In the genomic region with DNA sequence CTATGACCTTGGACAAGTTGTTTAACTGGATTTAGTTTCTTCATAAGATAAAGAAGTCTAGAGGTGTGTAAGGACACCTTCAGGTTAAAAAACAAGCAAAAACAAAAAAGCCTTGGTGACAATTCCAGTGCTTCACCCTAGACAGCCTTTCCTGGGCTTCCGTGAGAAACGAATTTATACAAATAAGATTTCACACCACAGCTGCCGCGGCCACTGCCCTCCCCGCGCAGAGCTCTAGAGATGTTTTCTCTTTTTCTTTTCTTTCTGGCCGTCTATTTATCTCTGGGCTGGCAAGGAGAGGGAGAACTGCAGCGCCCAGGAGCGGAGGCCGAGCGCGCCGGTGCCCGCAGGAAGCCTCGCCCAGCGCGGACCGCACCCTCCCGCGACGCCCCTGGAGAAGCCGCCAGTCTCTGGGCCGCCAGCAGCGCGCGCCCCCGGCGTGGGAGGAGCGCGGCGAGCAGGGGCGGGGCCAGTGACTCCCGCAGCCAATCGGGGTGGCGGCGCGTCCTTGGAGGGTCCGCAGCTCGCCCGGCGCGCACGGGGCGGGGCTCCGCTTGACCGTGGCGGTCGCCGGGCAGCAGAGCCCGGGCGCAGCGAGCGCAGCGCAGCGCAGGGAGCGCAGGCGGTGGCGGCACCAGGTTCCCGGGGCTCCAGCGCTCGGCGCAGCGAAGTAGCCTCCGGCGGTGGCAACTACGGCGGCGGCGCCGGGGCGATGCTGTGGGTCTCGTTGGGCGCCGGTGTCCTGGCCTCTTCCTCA, we compare ENCODE assay signal across 8 cellular contexts.
A peak's percentile ranks its signal among the peaks of the same experiment; 100 is the strongest.
DNase-seq lines count a peak whose midpoint lies in the region; ATAC-seq and TF ChIP-seq lines count a peak whose summit lies in the region.

No MANE protein-coding gene starts in this region.

- peak overlapping the region; percentile 6; the same call in 1 of the 2 replicates for H3K27ac ChIP-seq in C4-2B

- POLR2A ChIA-PET in activated CD8-positive, alpha-beta T cell treated with anti-CD3 and anti-CD28 coated beads for 36 hours (lab: Charles Lee): no interaction called here

- H3K36me3 Mint-ChIP-seq in activated CD8-positive, alpha-beta T cell treated with anti-CD3 and anti-CD28 coated beads for 36 hours (ENCODE audit: low read depth): no peaks in the 10 kb centered on the region
- H3K36me3 Mint-ChIP-seq in effector memory CD8-positive, alpha-beta T cell (ENCODE audit: insufficient read depth): no peaks in the 10 kb centered on the region
- no peaks in the 10 kb centered on the region for H3K36me3 Mint-ChIP-seq in memory B cell

- H3K9me3 Mint-ChIP-seq in activated CD8-positive, alpha-beta T cell treated with anti-CD3 and anti-CD28 coated beads for 36 hours: no peaks in the 10 kb centered on the region
- H3K9me3 Mint-ChIP-seq in effector memory CD8-positive, alpha-beta T cell: no peaks in the 10 kb centered on the region
- no peaks in the 10 kb centered on the region for H3K9me3 Mint-ChIP-seq in memory B cell

- H3K4me3 Mint-ChIP-seq in activated CD8-positive, alpha-beta T cell treated with anti-CD3 and anti-CD28 coated beads for 36 hours: peak overlapping the region; percentile 65
- peak overlapping the region; percentile 70 to 82 for H3K4me3 Mint-ChIP-seq in effector memory CD8-positive, alpha-beta T cell
- H3K4me3 Mint-ChIP-seq in memory B cell: peak overlapping the region; percentile 88

- peak; percentile 98 for DNase-seq in NCI-H748 treated with DMSO at 0.1 percent for 48 hours (lab: John Stamatoyannopoulos, UW)
- peak; percentile 65 for DNase-seq in activated CD8-positive, alpha-beta T cell treated with anti-CD3 and anti-CD28 coated beads for 36 hours
- peak; percentile 13 to 72 (median 61) for DNase-seq in effector memory CD8-positive, alpha-beta T cell
- DNase-seq in memory B cell (ENCODE audit: low spot score in 2 of 2): peak; percentile 49 to 63
- DNase-seq in stimulated activated CD4-positive, alpha-beta T cell treated with anti-CD3 and anti-CD28 coated beads, TNF-alpha, amount 100 ng/mL, for 4 hours (ENCODE audit: low read depth in 3 of 3): peak; percentile 31 to 39 (median 34)

- peaks cover 45% of the 10 kb centered on the region for H3K27me3 Mint-ChIP-seq in activated CD8-positive, alpha-beta T cell treated with anti-CD3 and anti-CD28 coated beads for 36 hours
- H3K27me3 Mint-ChIP-seq in effector memory CD8-positive, alpha-beta T cell: peaks cover 27 to 31% of the 10 kb centered on the region in 2 donors
- peaks cover 9% of the 10 kb centered on the region for H3K27me3 Mint-ChIP-seq in memory B cell

- H3K27ac Mint-ChIP-seq in activated CD8-positive, alpha-beta T cell treated with anti-CD3 and anti-CD28 coated beads for 36 hours: no peak overlapping the region
- H3K27ac Mint-ChIP-seq in effector memory CD8-positive, alpha-beta T cell: peak overlapping the region in 1 of 2 donors; percentile 65
- H3K27ac Mint-ChIP-seq in memory B cell: no peak overlapping the region

- intact Hi-C loops in activated CD8-positive, alpha-beta T cell treated with anti-CD3 and anti-CD28 coated beads for 36 hours (cut with micrococcal nuclease): no loop called here

- ATAC-seq in GM19397 (IDR thresholded peaks at IDR 0.05; ENCODE audit: unreplicated experiment) (peak; percentile 98), HG03520 (IDR thresholded peaks at IDR 0.05; ENCODE audit: unreplicated experiment) (peak; percentile 95), memory B cell (ENCODE audit: low read depth) (peak; percentile 95)
- ATAC-seq in activated CD8-positive, alpha-beta T cell treated with anti-CD3 and anti-CD28 coated beads for 36 hours: peak; percentile 98
- ATAC-seq in effector memory CD8-positive, alpha-beta T cell (replicated peaks): peak; percentile 96

- CTCF ChIA-PET in activated CD8-positive, alpha-beta T cell treated with anti-CD3 and anti-CD28 coated beads for 36 hours (lab: Charles Lee): no interaction called here

- TF ChIP-seq CTCF in C4-2B (conservative IDR thresholded peaks at IDR 0.05): no peak
- TF ChIP-seq CTCF in activated CD8-positive, alpha-beta T cell treated with anti-CD3 and anti-CD28 coated beads for 36 hours (IDR thresholded peaks at IDR 0.05): no peak

- peaks cover 4% of the 10 kb centered on the region for H3K4me1 Mint-ChIP-seq in activated CD8-positive, alpha-beta T cell treated with anti-CD3 and anti-CD28 coated beads for 36 hours (ENCODE audit: low read depth)
- H3K4me1 Mint-ChIP-seq in effector memory CD8-positive, alpha-beta T cell (ENCODE audit: low read depth in 2 of 2): peaks cover 0 to 8% of the 10 kb centered on the region in 2 donors
- no peaks in the 10 kb centered on the region for H3K4me1 Mint-ChIP-seq in memory B cell

Comparison
In these comparisons a context has a peak if more than half of its experiments do, and no peak if none do; other contexts are left out.
1. Peak in every context shown above with its lines: DNase-seq, ATAC-seq and H3K27ac ChIP-seq.
2. DNase-seq: peak in every context shown above with its lines; median percentile 98 in NCI-H748 treated with DMSO at 0.1 percent for 48 hours; 65 in activated CD8-positive, alpha-beta T cell treated with anti-CD3 and anti-CD28 coated beads for 36 hours; 61 in effector memory CD8-positive, alpha-beta T cell; 56 in memory B cell; 34 in stimulated activated CD4-positive, alpha-beta T cell treated with anti-CD3 and anti-CD28 coated beads, TNF-alpha, amount 100 ng/mL, for 4 hours.